ENCODE assay signal across 9 cellular contexts in the genomic region with DNA sequence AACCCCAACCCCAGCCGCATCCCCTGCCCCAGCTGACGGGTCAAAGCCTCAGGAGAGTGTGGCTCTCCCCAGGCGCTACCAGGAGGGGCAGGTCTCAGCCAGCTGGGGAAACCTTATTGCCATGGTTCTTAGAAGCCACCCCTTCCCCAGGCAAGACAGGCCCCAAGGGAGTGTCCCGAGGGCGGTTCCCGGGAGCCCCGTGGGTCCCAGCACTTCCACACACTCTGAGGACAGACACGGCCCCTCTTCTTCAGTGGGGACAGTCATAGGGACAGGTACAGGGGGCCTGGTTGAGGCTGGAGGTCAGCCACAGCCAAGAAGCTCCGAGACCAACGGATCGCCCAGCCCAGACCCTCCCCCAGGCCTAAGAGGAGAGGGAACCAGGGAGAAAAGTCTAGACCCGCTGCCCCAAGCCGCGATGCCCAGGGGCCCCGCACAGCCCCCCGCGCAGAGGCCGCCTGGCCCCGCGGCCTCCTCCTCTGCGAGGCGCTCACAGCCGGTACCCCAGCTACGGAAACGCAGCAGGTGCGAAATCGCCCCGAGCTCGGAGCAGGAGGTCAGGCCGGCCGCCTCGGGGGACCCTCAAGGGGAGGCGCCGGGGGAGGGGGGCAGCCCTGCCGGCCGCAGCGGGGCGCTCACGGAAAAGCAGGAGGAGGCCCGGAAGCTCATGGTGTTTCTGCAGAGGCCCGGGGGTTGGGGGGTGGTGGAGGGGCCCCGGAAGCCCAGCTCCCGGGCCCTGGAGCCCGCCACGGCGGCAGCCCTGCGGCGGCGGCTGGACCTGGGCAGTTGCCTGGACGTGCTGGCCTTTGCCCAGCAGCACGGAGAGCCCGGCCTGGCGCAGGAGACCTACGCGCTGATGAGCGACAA. TPM values are rescaled to one million over a fixed set of nuclear protein-coding genes. Genes with fewer than 3 reads are reported as not detected.
DNase-seq lines count a peak whose midpoint lies in the region; ATAC-seq and TF ChIP-seq lines count a peak whose summit lies in the region.
"Had no signal": no experiment of that assay in that cellular context is flagged by ENCODE, and none has a peak within 500 bp of the region (broad histone marks: within the 10 kb centered on the region; RNA-seq: fewer than 3 reads in every experiment).

No MANE protein-coding gene starts in this region.

- H3K4me3 Mint-ChIP-seq in IgD-negative memory B cell, result peak overlapping the region; percentile 45 to 87 (median 68)

- H3K9me3 ChIP-seq in mucosa of descending colon (no peaks in the 10 kb centered on the region), adrenal gland (replicated peaks in 1 of 3) (no peaks in the 10 kb centered on the region)
- H3K9me3 ChIP-seq: BE2C had no signal

- H3K9me3 Mint-ChIP-seq in IgD-negative memory B cell, result no peaks in the 10 kb centered on the region

- H3K27ac ChIP-seq in caudate nucleus (ENCODE audit: low read depth, low read length), result no peak overlapping the region
- no peak overlapping the region for H3K27ac ChIP-seq in adrenal gland

- peak; percentile 34 for ATAC-seq in mucosa of descending colon

- intact Hi-C loops in mucosa of descending colon (cut with DNase I, micrococcal nuclease), result no loop called here
- intact Hi-C loops in adrenal gland (cut with DNase I), result no loop called here

- peak overlapping the region; percentile 71 to 85 (median 78) for H3K27ac Mint-ChIP-seq in IgD-negative memory B cell

- TF ChIP-seq CTCF in mucosa of descending colon (IDR thresholded peaks at IDR 0.05), result no peak
- no peak for TF ChIP-seq CTCF in adrenal gland (IDR thresholded peaks at IDR 0.05)

- H3K4me3 ChIP-seq in mucosa of descending colon (no peak overlapping the region), adrenal gland (peak overlapping the region in 1 of 4 donors; percentile 23)

- TF ChIP-seq POLR2A in adrenal gland (IDR thresholded peaks at IDR 0.05), result no peak

- H3K27me3 ChIP-seq in adrenal gland, result peaks cover 26% of the 10 kb centered on the region
- H3K27me3 ChIP-seq: BE2C had no signal

- H3K36me3 Mint-ChIP-seq in IgD-negative memory B cell, result no peaks in the 10 kb centered on the region

- WGBS in adrenal gland, 4 donors, result 37 to 50% (median 41%) methylated on average over 10 to 56 of the region's 56 CpGs

- H3K36me3 ChIP-seq in mucosa of descending colon (ENCODE audit: low read depth) (no peaks in the 10 kb centered on the region), adrenal gland (replicated peaks in 1 of 2) (no peaks in the 10 kb centered on the region)
- H3K36me3 ChIP-seq: BE2C had no signal

- no peaks in the 10 kb centered on the region for H3K27me3 Mint-ChIP-seq in IgD-negative memory B cell

- peaks cover 0 to 16% (median 9%) of the 10 kb centered on the region in 3 donors for H3K4me1 Mint-ChIP-seq in IgD-negative memory B cell

- H3K4me1 ChIP-seq in mucosa of descending colon (ENCODE audit: low read depth), result peaks cover 7% of the 10 kb centered on the region
- H3K4me1 ChIP-seq in adrenal gland (replicated peaks in 1 of 2), result peaks cover 0 to 12% of the 10 kb centered on the region in 2 donors
- H3K4me1 ChIP-seq: BE2C had no signal

- peak; percentile 40 for DNase-seq in AG08396 (ENCODE audit: low spot score)
- DNase-seq in activated naive CD4-positive, alpha-beta T cell treated with Interleukin-2 at 50 U/mL for 16 hours, result peak; percentile 66
- peak in 2 of 3 donors; percentile 59 to 74 for DNase-seq in mucosa of descending colon
- DNase-seq in NCI-H524 treated with DMSO at 0.1 percent for 48 hours (lab: John Stamatoyannopoulos, UW), result no peak
- DNase-seq in caudate nucleus (lab: John Stamatoyannopoulos, UW), result no peak
- no peak for DNase-seq in adrenal gland
- DNase-seq in NCI-H187 (lab: John Stamatoyannopoulos, UW), result no peak
- DNase-seq: BE2C had no signal

RNA-seq across cellular contexts. Expression of gene KLHDC7B, which starts 2.6 kb away (rescaled TPM):
- polyA plus RNA-seq in IgD-negative memory B cell (4.7 TPM), adrenal gland (under 1 TPM; 0.09 to 0.24 (median 0.24) TPM)
- total RNA-seq in mucosa of descending colon (1 to 10 TPM in 1 of 3 donors, under 1 TPM in 1, not detected in 1; 0.55 to 1.7 TPM), adrenal gland (under 1 TPM in 6 of 8 donors, not detected in 2; 0.06 to 0.69 (median 0.30) TPM)

RNA-seq across cellular contexts. Expression of gene SYCE3, which starts 14.4 kb away (rescaled TPM):
- polyA plus RNA-seq in IgD-negative memory B cell, result not detected
- total RNA-seq in mucosa of descending colon, result not detected
- total RNA-seq in adrenal gland, result 1 to 10 TPM in 2 of 8 donors, under 1 TPM in 3, not detected in 3; 0.57 to 7.2 (median 0.87) TPM
- polyA plus RNA-seq in adrenal gland, result under 1 TPM in 1 of 3 donors, not detected in 2; 0.81 TPM

RNA-seq across cellular contexts. Expression of gene TYMP, which starts 18.5 kb away (rescaled TPM):
- polyA plus RNA-seq in IgD-negative memory B cell, result 56.8 TPM
- total RNA-seq in mucosa of descending colon, result 10 to 100 TPM; 27.7 to 88.7 (median 34.8) TPM
- total RNA-seq in adrenal gland, result 100 to 1,000 TPM in 3 of 8 donors, 10 to 100 TPM in 5; 14.6 to 152 (median 64.5) TPM
- 10 to 100 TPM; 12.3 to 90.3 (median 89.5) TPM for polyA plus RNA-seq in adrenal gland

RNA-seq across cellular contexts. Expression of gene SCO2, which starts 22.9 kb away (rescaled TPM):
- polyA plus RNA-seq in IgD-negative memory B cell, result 11.8 TPM
- 10 to 100 TPM in 1 of 3 donors, 1 to 10 TPM in 1, not detected in 1; 5.4 to 14.6 TPM for total RNA-seq in mucosa of descending colon
- total RNA-seq in adrenal gland, result 1 to 10 TPM in 6 of 8 donors, not detected in 2; 1.2 to 7.8 (median 4.1) TPM
- polyA plus RNA-seq in adrenal gland, result 1 to 10 TPM in 2 of 3 donors, not detected in 1; 1.2 to 4.0 TPM

RNA-seq across cellular contexts. Expression of gene CPT1B, which starts 29.9 kb away (rescaled TPM):
- polyA plus RNA-seq in IgD-negative memory B cell (1.6 TPM), adrenal gland (10 to 100 TPM in 2 of 3 donors, 1 to 10 TPM in 1; 7.7 to 76.1 (median 28.7) TPM)
- total RNA-seq in mucosa of descending colon (10 to 100 TPM; 24.5 to 51.6 (median 29.9) TPM), adrenal gland (10 to 100 TPM in 6 of 8 donors, 1 to 10 TPM in 2; 6.2 to 22.9 (median 16.5) TPM)

Comparison
In these comparisons a context has a peak if more than half of its experiments do, and no peak if none do; other contexts are left out.
1. DNase-seq: peak in AG08396 (single experiment), activated naive CD4-positive, alpha-beta T cell treated with Interleukin-2 at 50 U/mL for 16 hours (single experiment) and mucosa of descending colon (2 of 3); none in NCI-H524 treated with DMSO at 0.1 percent for 48 hours (single experiment), caudate nucleus (0 of 61), adrenal gland (0 of 7) and NCI-H187 (0 of 2).